ENCODE assay signal across 14 cellular contexts in the genomic region with DNA sequence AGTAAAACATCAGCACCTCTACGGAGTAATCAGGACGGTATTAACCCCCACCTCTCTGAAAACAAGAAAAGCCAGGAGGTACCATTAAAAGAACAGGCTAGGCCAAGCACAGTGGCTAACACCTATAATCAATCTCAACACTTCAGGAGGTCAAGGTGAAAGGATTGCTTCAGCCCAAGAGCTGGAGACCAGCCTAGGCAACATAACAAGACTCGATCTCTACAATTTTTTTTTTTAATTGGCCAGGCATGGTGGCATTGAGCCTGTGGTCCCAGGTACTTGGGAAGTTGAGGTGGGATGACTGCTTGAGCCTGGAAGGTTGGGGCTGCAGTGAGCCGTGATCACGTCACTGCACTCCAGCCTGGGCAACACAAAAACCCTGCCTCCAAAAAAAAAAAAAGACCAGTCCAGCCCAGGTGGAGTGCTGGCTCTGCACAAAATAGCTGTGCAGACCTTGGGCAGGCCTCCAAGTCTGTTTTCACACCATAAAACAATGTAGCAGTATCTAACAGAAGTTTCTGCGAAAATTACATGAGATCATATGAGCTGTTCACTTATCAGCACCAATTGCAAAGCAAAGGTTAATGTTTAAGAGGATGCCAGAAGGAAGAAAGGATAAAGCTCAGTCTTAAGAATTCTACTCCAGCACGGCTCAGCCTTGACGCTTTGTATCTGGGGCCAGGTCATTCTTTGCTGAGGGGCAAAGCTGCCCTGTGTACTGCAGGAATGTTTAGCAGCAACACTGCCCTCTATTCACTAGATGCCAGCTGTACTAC. TPM values are rescaled to one million over a fixed set of nuclear protein-coding genes. Genes with fewer than 3 reads are reported as not detected.
DNase-seq lines count a peak whose midpoint lies in the region; ATAC-seq and TF ChIP-seq lines count a peak whose summit lies in the region.
"Had no signal": no experiment of that assay in that cellular context is flagged by ENCODE, and none has a peak within 500 bp of the region (broad histone marks: within the 10 kb centered on the region; RNA-seq: fewer than 3 reads in every experiment).

No MANE protein-coding gene starts in this region.

- no peak overlapping the region for H2AK5ac ChIP-seq in H9 (ENCODE audit: insufficient read length, low read length)

- H3K36me3 Mint-ChIP-seq in H9 (ENCODE audit: insufficient read depth in 1 of 3, low read depth in 3 of 3) (peaks cover 15 to 34% (median 33%) of the 10 kb centered on the region in 3 experiments), progenitor cell of endocrine pancreas (ENCODE audit: insufficient read depth) (peaks cover 9% of the 10 kb centered on the region), natural killer cell (no peaks in the 10 kb centered on the region)

- no peak overlapping the region for H3K18ac ChIP-seq in H9 (ENCODE audit: insufficient read length, low read depth, low read length)

- WGBS in H9 (ENCODE audit: extremely low coverage, insufficient read length, low lambda C conversion rate), result no CpG with 5 or more reads among the region's 8 CpGs

- intact Hi-C loops in natural killer cell (cut with micrococcal nuclease), result no loop called here

- no peak overlapping the region for H3K23ac ChIP-seq in H9 (ENCODE audit: insufficient read length, low read depth, low read length)

- ATAC-seq in natural killer cell (no peak), HG03439 (IDR thresholded peaks at IDR 0.05; ENCODE audit: unreplicated experiment) (no peak)
- ATAC-seq: activated CD8-positive, alpha-beta T cell treated with anti-CD3 and anti-CD28 coated beads for 36 hours had no signal

- H2BK20ac ChIP-seq in H9 (ENCODE audit: low read depth, low read length, poor library complexity, severe bottlenecking), result no peak overlapping the region

- H3K9me3 Mint-ChIP-seq in H9, result peaks cover 0 to 2% of the 10 kb centered on the region in 2 experiments; a peak in 1 of 5 replicates
- peaks cover 6% of the 10 kb centered on the region for H3K9me3 Mint-ChIP-seq in progenitor cell of endocrine pancreas (ENCODE audit: low read depth)
- H3K9me3 Mint-ChIP-seq in natural killer cell, result no peaks in the 10 kb centered on the region
- H3K9me3 Mint-ChIP-seq: activated CD8-positive, alpha-beta T cell treated with anti-CD3 and anti-CD28 coated beads for 36 hours; activated naive CD8-positive, alpha-beta T cell treated with anti-CD3 and anti-CD28 coated beads, Interleukin-2, amount 10 ng/mL, durations not matched to agents 7 days and 5 days had no signal

- no peaks in the 10 kb centered on the region for H4K20me1 ChIP-seq in H9 (ENCODE audit: control insufficient read depth, insufficient read depth, insufficient read length)

- no peaks in the 10 kb centered on the region for H3K27me3 ChIP-seq in H9 (ENCODE audit: insufficient read depth, low read length)

- no peak overlapping the region for H2BK15ac ChIP-seq in H9 (ENCODE audit: low read depth, low read length)

- H3K79me2 ChIP-seq in H9 (ENCODE audit: insufficient read depth, low read length), result peaks cover 55% of the 10 kb centered on the region; the same call in 1 of the 2 replicates

- peak overlapping the region; percentile 31 to 45 (median 33); a peak in 4 of 7 replicates for H3K27ac Mint-ChIP-seq in H9
- H3K27ac Mint-ChIP-seq in progenitor cell of endocrine pancreas, result peak overlapping the region; percentile 79
- no peak overlapping the region for H3K27ac Mint-ChIP-seq in natural killer cell
- H3K27ac Mint-ChIP-seq: activated CD8-positive, alpha-beta T cell treated with anti-CD3 and anti-CD28 coated beads for 36 hours; activated naive CD8-positive, alpha-beta T cell treated with anti-CD3 and anti-CD28 coated beads, Interleukin-2, amount 10 ng/mL, durations not matched to agents 7 days and 5 days had no signal

- no peak overlapping the region for H2AFZ ChIP-seq in H9 (ENCODE audit: low read length)

- H3K27ac ChIP-seq in H9 (ENCODE audit: insufficient read length, low read depth, low read length), result no peak overlapping the region
- H3K27ac ChIP-seq: thoracic aorta had no signal

- no peak overlapping the region for H2BK120ac ChIP-seq in H9 (ENCODE audit: low read depth, low read length, poor library complexity, severe bottlenecking)

- H4K8ac ChIP-seq in H9 (replicated peaks; ENCODE audit: insufficient read length, low read depth, low read length), result no peak overlapping the region

- H3K4me2 ChIP-seq in H9 (ENCODE audit: insufficient read depth, insufficient read length, low read length), result no peak overlapping the region

- H3K9me3 ChIP-seq in H9 (ENCODE audit: control insufficient read depth, low read depth, low read length), result no peaks in the 10 kb centered on the region
- H3K9me3 ChIP-seq: thoracic aorta had no signal

- H3K4me1 Mint-ChIP-seq in H9, result peaks cover 24% of the 10 kb centered on the region in 2 experiments
- H3K4me1 Mint-ChIP-seq in progenitor cell of endocrine pancreas (ENCODE audit: low read depth), result peaks cover 36% of the 10 kb centered on the region
- peaks cover 1 to 6% of the 10 kb centered on the region in 2 donors for H3K4me1 Mint-ChIP-seq in natural killer cell

- H3K27me3 Mint-ChIP-seq in H9 (ENCODE audit: low read depth), result no peaks in the 10 kb centered on the region
- no peaks in the 10 kb centered on the region for H3K27me3 Mint-ChIP-seq in progenitor cell of endocrine pancreas
- no peaks in the 10 kb centered on the region for H3K27me3 Mint-ChIP-seq in natural killer cell (ENCODE audit: low read depth in 2 of 2)
- H3K27me3 Mint-ChIP-seq: activated CD8-positive, alpha-beta T cell treated with anti-CD3 and anti-CD28 coated beads for 36 hours; activated naive CD8-positive, alpha-beta T cell treated with anti-CD3 and anti-CD28 coated beads, Interleukin-2, amount 10 ng/mL, durations not matched to agents 7 days and 5 days had no signal

- H3K14ac ChIP-seq in H9 (ENCODE audit: insufficient read depth, low read length), result no peak overlapping the region

- H3K4me1 ChIP-seq in H9 (ENCODE audit: insufficient read depth, low read length), result peaks cover 4% of the 10 kb centered on the region; the same call in 1 of the 2 replicates

- no peak overlapping the region for H2BK12ac ChIP-seq in H9 (ENCODE audit: insufficient read length, low read depth, low read length)

- no peak overlapping the region for H4K91ac ChIP-seq in H9 (ENCODE audit: insufficient read length, low read depth, low read length)

- H3K4me3 Mint-ChIP-seq in H9 (no peak overlapping the region), progenitor cell of endocrine pancreas (ENCODE audit: low read depth) (peak overlapping the region; percentile 25), natural killer cell (no peak overlapping the region)
- H3K4me3 Mint-ChIP-seq: activated CD8-positive, alpha-beta T cell treated with anti-CD3 and anti-CD28 coated beads for 36 hours; activated naive CD8-positive, alpha-beta T cell treated with anti-CD3 and anti-CD28 coated beads, Interleukin-2, amount 10 ng/mL, durations not matched to agents 7 days and 5 days had no signal

- no peak overlapping the region for H4K5ac ChIP-seq in H9 (ENCODE audit: insufficient read length, low read depth, low read length)

- DNase-seq in H9 (no peak), astrocyte of the hippocampus (ENCODE audit: low read depth, low spot score) (peak; percentile 56), kidney glomerular epithelial cell (lab: John Stamatoyannopoulos, UW) (peak; percentile 62), progenitor cell of endocrine pancreas (ENCODE audit: low spot score, unreplicated experiment) (no peak), NCI-H1694 (lab: John Stamatoyannopoulos, UW) (no peak), natural killer cell (no peak)
- no peak for DNase-seq in central memory CD4-positive, alpha-beta T cell
- DNase-seq: activated CD8-positive, alpha-beta T cell treated with anti-CD3 and anti-CD28 coated beads for 36 hours; activated naive CD8-positive, alpha-beta T cell treated with anti-CD3 and anti-CD28 coated beads, Interleukin-2, amount 10 ng/mL, durations not matched to agents 7 days and 5 days; MM.1S; NCI-H774; SW 1271 had no signal

- TF ChIP-seq CTCF in H9 (conservative IDR thresholded peaks at IDR 0.05), result no peak
- TF ChIP-seq CTCF in progenitor cell of endocrine pancreas (IDR thresholded peaks at IDR 0.05; ENCODE audit: unreplicated experiment), result no peak
- no peak for TF ChIP-seq CTCF in natural killer cell (IDR thresholded peaks at IDR 0.05)

- H3K23me2 ChIP-seq in H9 (ENCODE audit: insufficient read length, low read depth, low read length, poor library complexity, severe bottlenecking), result no peaks in the 10 kb centered on the region

- no peak overlapping the region for H2BK5ac ChIP-seq in H9 (ENCODE audit: insufficient read length, low read length)

- H3T11ph ChIP-seq in H9 (ENCODE audit: low read length), result no peak overlapping the region

- H3K4ac ChIP-seq in H9 (ENCODE audit: low read depth, low read length), result no peak overlapping the region

- no peak overlapping the region for H3K56ac ChIP-seq in H9 (ENCODE audit: insufficient read length, low read depth, low read length)

- H3K9ac ChIP-seq in H9 (ENCODE audit: extremely low read depth, insufficient read length, low read length), result no peak overlapping the region

- peaks cover 3% of the 10 kb centered on the region for H3K79me1 ChIP-seq in H9 (ENCODE audit: insufficient read depth, low read depth, low read length, poor library complexity, severe bottlenecking)

RNA-seq across cellular contexts. Expression of gene CHKA, which starts 14.8 kb away (rescaled TPM):
- 63.0 and 64.2 TPM in 2 replicates for total RNA-seq in H9 (2021)
- 60.4 and 64.3 TPM in 2 replicates for total RNA-seq in progenitor cell of endocrine pancreas
- 10 to 100 TPM; 15.8 to 24.6 (median 24.4) TPM for total RNA-seq in natural killer cell

Comparison
In these comparisons a context has a peak if more than half of its experiments do, and no peak if none do; other contexts are left out.
1. DNase-seq: peak in astrocyte of the hippocampus (single experiment) and kidney glomerular epithelial cell (single experiment); none in H9 (single experiment), progenitor cell of endocrine pancreas (single experiment), NCI-H1694 (single experiment), natural killer cell (single experiment) and central memory CD4-positive, alpha-beta T cell (single experiment).
2. H3K27ac Mint-ChIP-seq: peak in H9 (3 of 3) and progenitor cell of endocrine pancreas (single experiment); none in natural killer cell (0 of 2).